In the genomic region with DNA sequence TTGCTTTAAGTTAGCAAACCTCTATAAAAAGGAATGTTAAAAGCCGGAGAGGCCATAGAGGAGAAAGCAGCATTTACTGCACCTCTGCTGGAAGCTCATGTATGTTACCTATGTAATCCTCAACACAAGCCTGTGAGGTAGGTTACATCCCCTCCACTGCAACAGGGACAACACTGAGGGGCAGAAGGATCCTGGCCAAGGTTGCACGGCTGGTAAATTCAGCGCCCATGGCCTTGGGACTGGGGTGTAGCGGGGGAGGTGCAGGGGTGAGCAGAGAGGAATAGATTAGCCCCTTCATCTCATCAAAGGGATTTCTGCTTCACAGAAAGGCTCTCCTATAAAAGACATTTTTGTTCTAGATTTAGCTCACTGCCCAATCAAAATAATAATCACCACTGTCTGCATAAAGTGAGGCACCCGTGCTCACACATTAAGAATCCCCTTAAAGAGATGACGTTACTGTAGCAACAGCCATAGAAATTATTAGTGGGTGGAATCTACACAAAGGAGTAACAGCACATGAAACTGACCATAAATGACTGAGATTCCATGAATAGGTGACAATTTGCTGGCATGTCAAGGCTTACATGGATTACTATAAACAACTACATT, we compare ENCODE assay signal across 12 cellular contexts. TPM values are rescaled to one million over a fixed set of nuclear protein-coding genes. Genes with fewer than 3 reads are reported as not detected.
DNase-seq lines count a peak whose midpoint lies in the region; ATAC-seq and TF ChIP-seq lines count a peak whose summit lies in the region.
"Had no signal": no experiment of that assay in that cellular context is flagged by ENCODE, and none has a peak within 500 bp of the region (broad histone marks: within the 10 kb centered on the region; RNA-seq: fewer than 3 reads in every experiment).

No MANE protein-coding gene starts in this region.

- no peaks in the 10 kb centered on the region for H3K27me3 ChIP-seq in right lobe of liver
- H3K27me3 ChIP-seq in tibial nerve = no peaks in the 10 kb centered on the region
- H3K27me3 ChIP-seq: ovary had no signal

- intact Hi-C loops in activated naive CD4-positive, alpha-beta T cell treated with anti-CD3 and anti-CD28 coated beads for 36 hours (cut with micrococcal nuclease) = loop anchor here (2.0 to 10.0 kb wide), 4 partner anchors 53 to 935 kb away; a partner anchor contains a TSS
- intact Hi-C loops in right lobe of liver (cut with DNase I) = no loop called here

- WGBS in right lobe of liver (ENCODE audit: insufficient coverage, low coverage, low lambda C conversion rate, missing lambda C conversion rate) = 27% methylated on average over 3 of the region's 6 CpGs
- 31 to 32% methylated on average over 6 of the region's 6 CpGs for WGBS in tibial nerve, 2 donors

- H3K4me1 ChIP-seq in right lobe of liver (peaks cover 0 to 60% (median 22%) of the 10 kb centered on the region in 4 donors), tibial nerve (peaks cover 0 to 81% (median 43%) of the 10 kb centered on the region in 4 donors)

- H3K4me3 ChIP-seq in astrocyte of the cerebellum (ENCODE audit: low read depth, low read length) = peak overlapping the region; percentile 39
- peak overlapping the region in 2 of 3 donors; percentile 56 to 58 for H3K4me3 ChIP-seq in right lobe of liver
- H3K4me3 ChIP-seq in tibial nerve = peak overlapping the region in 1 of 4 donors; percentile 58

- H3K36me3 ChIP-seq in right lobe of liver (no peaks in the 10 kb centered on the region), tibial nerve (no peaks in the 10 kb centered on the region)
- H3K36me3 ChIP-seq: ovary had no signal

- H3K36me3 Mint-ChIP-seq in activated naive CD4-positive, alpha-beta T cell treated with anti-CD3 and anti-CD28 coated beads for 36 hours (ENCODE audit: low read depth) = peaks cover 29% of the 10 kb centered on the region

- H3K9me3 Mint-ChIP-seq in activated naive CD4-positive, alpha-beta T cell treated with anti-CD3 and anti-CD28 coated beads for 36 hours = no peaks in the 10 kb centered on the region
- H3K9me3 Mint-ChIP-seq: stimulated activated naive B cell treated with anti-CD40 and anti-IgM and Interleukin-4, amounts not matched to agents 10 μg/mL and 1 μg/mL and 100 μg/mL, for 72 hours had no signal

- ATAC-seq in right lobe of liver = no peak
- ATAC-seq: stimulated activated naive B cell treated with anti-CD40 and anti-IgM and Interleukin-4, amounts not matched to agents 10 μg/mL and 1 μg/mL and 100 μg/mL, for 72 hours had no signal

- peak overlapping the region in 2 of 3 donors; percentile 45 to 68 for H3K27ac ChIP-seq in right lobe of liver
- H3K27ac ChIP-seq in tibial nerve = peak overlapping the region in 3 of 4 donors; percentile 23 to 77 (median 27)
- H3K27ac ChIP-seq: C4-2B, ovary had no signal

- no peak for DNase-seq in activated naive CD4-positive, alpha-beta T cell treated with anti-CD3 and anti-CD28 coated beads for 36 hours
- DNase-seq in activated naive CD4-positive, alpha-beta T cell treated with anti-CD3 and anti-CD28 coated beads, Interleukin-2, amount 50 U/mL, for 16 hours = no peak
- no peak for DNase-seq in astrocyte of the cerebellum (ENCODE audit: low read depth)
- no peak for DNase-seq in right lobe of liver
- no peak for DNase-seq in tibial nerve (ENCODE audit: low spot score in 2 of 2)
- no peak for DNase-seq in AML-193 (lab: John Stamatoyannopoulos, UW)
- no peak for DNase-seq in NAMALWA (ENCODE audit: low spot score)
- no peak for DNase-seq in GM19240 (ENCODE audit: insufficient read length, low spot score)
- DNase-seq: NCI-H187 treated with DMSO at 0.1 percent for 48 hours; ovary; stimulated activated naive B cell treated with anti-CD40 and anti-IgM and Interleukin-4, amounts not matched to agents 10 μg/mL and 1 μg/mL and 100 μg/mL, for 72 hours had no signal

- peak overlapping the region; percentile 76 for H3K4me3 Mint-ChIP-seq in activated naive CD4-positive, alpha-beta T cell treated with anti-CD3 and anti-CD28 coated beads for 36 hours
- H3K4me3 Mint-ChIP-seq: stimulated activated naive B cell treated with anti-CD40 and anti-IgM and Interleukin-4, amounts not matched to agents 10 μg/mL and 1 μg/mL and 100 μg/mL, for 72 hours had no signal

- peak overlapping the region; percentile 75 for H3K27ac Mint-ChIP-seq in activated naive CD4-positive, alpha-beta T cell treated with anti-CD3 and anti-CD28 coated beads for 36 hours
- H3K27ac Mint-ChIP-seq: stimulated activated naive B cell treated with anti-CD40 and anti-IgM and Interleukin-4, amounts not matched to agents 10 μg/mL and 1 μg/mL and 100 μg/mL, for 72 hours had no signal

- H3K9me3 ChIP-seq in right lobe of liver = no peaks in the 10 kb centered on the region
- no peaks in the 10 kb centered on the region for H3K9me3 ChIP-seq in tibial nerve
- H3K9me3 ChIP-seq: ovary had no signal

- CTCF ChIA-PET in activated naive CD4-positive, alpha-beta T cell treated with anti-CD3 and anti-CD28 coated beads for 36 hours (lab: Charles Lee) = interaction anchor here (1.2 kb wide), 2 partner anchors 28 to 146 kb away, joined by 3 to 4 read pairs; no protein-coding TSS in a partner anchor

- TF ChIP-seq CTCF in astrocyte of the cerebellum (IDR thresholded peaks at IDR 0.05; ENCODE audit: low read depth, low read length, missing control alignments) (no peak), right lobe of liver (IDR thresholded peaks at IDR 0.05) (no peak), tibial nerve (IDR thresholded peaks at IDR 0.05) (no peak)

- no peaks in the 10 kb centered on the region for H3K27me3 Mint-ChIP-seq in activated naive CD4-positive, alpha-beta T cell treated with anti-CD3 and anti-CD28 coated beads for 36 hours (ENCODE audit: low read depth)

- TF ChIP-seq POLR2A in right lobe of liver (IDR thresholded peaks at IDR 0.05) (no peak), tibial nerve (IDR thresholded peaks at IDR 0.05) (no peak)

- no peak for TF ChIP-seq EP300 in tibial nerve (IDR thresholded peaks at IDR 0.05)

- in situ Hi-C loops in astrocyte of the cerebellum (cut with HindIII; ENCODE audit: low sequenced_read_pairs) = no loop called here

- peaks cover 65% of the 10 kb centered on the region for H3K4me1 Mint-ChIP-seq in activated naive CD4-positive, alpha-beta T cell treated with anti-CD3 and anti-CD28 coated beads for 36 hours (ENCODE audit: low read depth)

RNA-seq across cellular contexts. Expression of a gene that starts 3.3 kb away (rescaled TPM):
- total RNA-seq in activated naive CD4-positive, alpha-beta T cell treated with anti-CD3 and anti-CD28 coated beads for 36 hours = 10 to 100 TPM; 12.4 to 13.9 TPM
- total RNA-seq in right lobe of liver (10 to 100 TPM; 12.6 to 26.5 (median 17.7) TPM), tibial nerve (10 to 100 TPM; 15.3 to 45.8 (median 25.8) TPM)
